In the genomic region with DNA sequence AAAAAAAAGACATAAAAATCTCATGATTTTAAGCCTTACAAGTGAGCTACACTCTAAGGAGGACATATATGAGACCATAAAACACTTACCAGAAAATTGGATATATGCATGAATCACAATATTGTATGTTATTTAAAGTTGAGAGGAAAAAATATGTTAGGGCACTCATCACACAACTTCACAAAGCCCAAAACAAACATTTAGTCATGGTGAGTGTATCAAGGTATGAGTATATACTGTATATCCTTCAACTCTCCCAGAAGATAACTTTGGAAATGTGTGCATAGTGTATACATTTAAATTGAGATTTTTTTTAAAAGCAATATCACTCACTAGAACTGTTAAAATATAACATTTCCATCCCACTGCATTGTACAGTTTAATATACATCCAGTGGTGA, we compare ENCODE assay signal across 23 cellular contexts.
DNase-seq lines count a peak whose midpoint lies in the region; ATAC-seq, FAIRE-seq and TF ChIP-seq lines count a peak whose summit lies in the region.
"Had no signal": no experiment of that assay in that cellular context is flagged by ENCODE, and none has a peak within 500 bp of the region (broad histone marks: within the 10 kb centered on the region; RNA-seq: fewer than 3 reads in every experiment).

No MANE protein-coding gene starts in this region.

- DNase-seq in mammary epithelial cell = peak; percentile 30
- DNase-seq in breast epithelium (ENCODE audit: low spot score in 2 of 2) = no peak
- peak; percentile 50 for DNase-seq in Panc1 (ENCODE audit: low read depth, low spot score)
- peak; percentile 9 for DNase-seq in endothelial cell of umbilical vein (ENCODE audit: low read depth, low spot score)
- no peak for DNase-seq in stimulated activated effector memory CD8-positive, alpha-beta T cell treated with anti-CD3 and anti-CD28 coated beads, Interleukin-12 subunit alpha, Interleukin-12 subunit beta, amount 100 ng/mL, for 72 hours (ENCODE audit: low spot score in 2 of 2)
- DNase-seq in substantia nigra (lab: John Stamatoyannopoulos, UW) = no peak
- no peak for DNase-seq in NCI-H446 (lab: John Stamatoyannopoulos, UW)
- no peak for DNase-seq in NCI-H524 treated with DMSO at 0.1 percent for 48 hours (lab: John Stamatoyannopoulos, UW)
- DNase-seq: 8988T; C1 segment of cervical spinal cord; CD8-positive, alpha-beta T cell; GF-D8; H7; HFFc6; NCI-H1417 treated with DMSO at 0.1 percent for 48 hours; NCI-H187; NCI-H2107; NCI-H510A; NCI-H748 treated with DMSO at 0.1 percent for 48 hours; SHP77 had no signal

- H3K9me1 ChIP-seq in endothelial cell of umbilical vein (replicated peaks; ENCODE audit: control insufficient read depth, extremely low read depth, insufficient read depth, low read length) = no peaks in the 10 kb centered on the region

- H3K9me3 ChIP-seq in mammary epithelial cell (replicated peaks; ENCODE audit: insufficient read depth, low read length) (no peaks in the 10 kb centered on the region), breast epithelium (no peaks in the 10 kb centered on the region), Panc1 (ENCODE audit: control insufficient read depth, insufficient read depth, low read depth, low read length) (no peaks in the 10 kb centered on the region), endothelial cell of umbilical vein (replicated peaks; ENCODE audit: control insufficient read depth, insufficient read depth, low read length) (no peaks in the 10 kb centered on the region)

- TF ChIP-seq POLR2A in breast epithelium (IDR thresholded peaks at IDR 0.05) (no peak), endothelial cell of umbilical vein (IDR thresholded peaks at IDR 0.05; ENCODE audit: low read depth, low read length) (no peak)

- H3K27ac Mint-ChIP-seq in stimulated activated effector memory CD8-positive, alpha-beta T cell treated with anti-CD3 and anti-CD28 coated beads, Interleukin-12 subunit alpha, Interleukin-12 subunit beta, amount 100 ng/mL, for 72 hours = no peak overlapping the region
- H3K27ac Mint-ChIP-seq: CD8-positive, alpha-beta T cell; HFFc6 had no signal

- no peak overlapping the region for H3K4me3 Mint-ChIP-seq in stimulated activated effector memory CD8-positive, alpha-beta T cell treated with anti-CD3 and anti-CD28 coated beads, Interleukin-12 subunit alpha, Interleukin-12 subunit beta, amount 100 ng/mL, for 72 hours
- H3K4me3 Mint-ChIP-seq: CD8-positive, alpha-beta T cell; HFFc6 had no signal

- H3K36me3 Mint-ChIP-seq in stimulated activated effector memory CD8-positive, alpha-beta T cell treated with anti-CD3 and anti-CD28 coated beads, Interleukin-12 subunit alpha, Interleukin-12 subunit beta, amount 100 ng/mL, for 72 hours = no peaks in the 10 kb centered on the region
- H3K36me3 Mint-ChIP-seq: CD8-positive, alpha-beta T cell had no signal

- no peak for ATAC-seq in Panc1
- ATAC-seq in stimulated activated effector memory CD8-positive, alpha-beta T cell treated with anti-CD3 and anti-CD28 coated beads, Interleukin-12 subunit alpha, Interleukin-12 subunit beta, amount 100 ng/mL, for 72 hours = peak; percentile 63
- ATAC-seq: CD8-positive, alpha-beta T cell had no signal

- POLR2A ChIA-PET in Panc1 (lab: Charles Lee) = no interaction called here
- POLR2A ChIA-PET in endothelial cell of umbilical vein (lab: Charles Lee) = no interaction called here

- no peaks in the 10 kb centered on the region for H3K79me2 ChIP-seq in mammary epithelial cell (ENCODE audit: insufficient read depth, low read length)
- no peaks in the 10 kb centered on the region for H3K79me2 ChIP-seq in endothelial cell of umbilical vein (ENCODE audit: control insufficient read depth, insufficient read depth, low read length)

- H3K36me3 ChIP-seq in mammary epithelial cell (ENCODE audit: insufficient read depth, low read length) (no peaks in the 10 kb centered on the region), breast epithelium (no peaks in the 10 kb centered on the region), Panc1 (ENCODE audit: control insufficient read depth, insufficient read depth, low read length) (no peaks in the 10 kb centered on the region), endothelial cell of umbilical vein (ENCODE audit: control insufficient read depth in 2 of 2, extremely low read depth in 1 of 2, insufficient read depth in 2 of 2, low read length in 2 of 2) (no peaks in the 10 kb centered on the region)

- peaks cover 3% of the 10 kb centered on the region for H3K9me3 Mint-ChIP-seq in stimulated activated effector memory CD8-positive, alpha-beta T cell treated with anti-CD3 and anti-CD28 coated beads, Interleukin-12 subunit alpha, Interleukin-12 subunit beta, amount 100 ng/mL, for 72 hours
- H3K9me3 Mint-ChIP-seq: HFFc6 had no signal

- H3K27me3 ChIP-seq in mammary epithelial cell (ENCODE audit: insufficient read depth, low read length) = no peaks in the 10 kb centered on the region
- no peaks in the 10 kb centered on the region for H3K27me3 ChIP-seq in breast epithelium
- H3K27me3 ChIP-seq in Panc1 (ENCODE audit: control insufficient read depth, insufficient read depth, low read length) = no peaks in the 10 kb centered on the region
- no peaks in the 10 kb centered on the region for H3K27me3 ChIP-seq in endothelial cell of umbilical vein (ENCODE audit: control insufficient read depth in 2 of 2, insufficient read depth in 2 of 2, low read length in 2 of 2)

- H3K4me1 Mint-ChIP-seq in stimulated activated effector memory CD8-positive, alpha-beta T cell treated with anti-CD3 and anti-CD28 coated beads, Interleukin-12 subunit alpha, Interleukin-12 subunit beta, amount 100 ng/mL, for 72 hours = peaks cover 11% of the 10 kb centered on the region

- H3K4me1 ChIP-seq in mammary epithelial cell (ENCODE audit: insufficient read depth, low read length) (no peaks in the 10 kb centered on the region), breast epithelium (no peaks in the 10 kb centered on the region), Panc1 (ENCODE audit: control insufficient read depth, insufficient read depth, low read length) (no peaks in the 10 kb centered on the region), endothelial cell of umbilical vein (ENCODE audit: control insufficient read depth, extremely low read depth, insufficient read depth, low read length) (peaks cover 2% of the 10 kb centered on the region)

- no peak for TF ChIP-seq CTCF in mammary epithelial cell (conservative IDR thresholded peaks at IDR 0.05 in 1 of 2, IDR thresholded peaks at IDR 0.05 in 1 of 2; ENCODE audit: extremely low read depth in 1 of 2, insufficient read depth in 1 of 2, low read depth in 1 of 2, low read length in 2 of 2)
- TF ChIP-seq CTCF in breast epithelium (IDR thresholded peaks at IDR 0.05) = no peak
- no peak for TF ChIP-seq CTCF in Panc1 (IDR thresholded peaks at IDR 0.05)
- no peak for TF ChIP-seq CTCF in endothelial cell of umbilical vein (IDR thresholded peaks at IDR 0.05; ENCODE audit: extremely low read depth in 1 of 2, insufficient read depth in 1 of 2, low read depth in 1 of 2, low read length in 2 of 2)

- CTCF ChIA-PET in mammary epithelial cell (lab: Charles Lee; ENCODE audit: low non-redundant PET) (no interaction called here), Panc1 (lab: Charles Lee) (no interaction called here), endothelial cell of umbilical vein (lab: Charles Lee) (no interaction called here)

- H3K4me3 ChIP-seq in mammary epithelial cell (replicated peaks in 1 of 3; ENCODE audit: insufficient read depth in 1 of 3, low read depth in 2 of 3, low read length in 3 of 3) = no peak overlapping the region
- H3K4me3 ChIP-seq in breast epithelium = no peak overlapping the region
- H3K4me3 ChIP-seq in Panc1 (ENCODE audit: low read depth in 2 of 2, low read length in 2 of 2) = no peak overlapping the region
- no peak overlapping the region for H3K4me3 ChIP-seq in endothelial cell of umbilical vein (replicated peaks in 1 of 3; ENCODE audit: insufficient read depth in 1 of 3, low read depth in 1 of 3, low read length in 3 of 3)

- H2AFZ ChIP-seq in mammary epithelial cell (ENCODE audit: low read depth, low read length) (no peak overlapping the region), endothelial cell of umbilical vein (ENCODE audit: low read depth, low read length) (no peak overlapping the region)

- H3K27ac ChIP-seq in mammary epithelial cell (ENCODE audit: insufficient read depth, low read depth, low read length) (no peak overlapping the region), breast epithelium (no peak overlapping the region), Panc1 (ENCODE audit: low read length) (no peak overlapping the region), endothelial cell of umbilical vein (ENCODE audit: insufficient read depth, low read depth, low read length) (no peak overlapping the region), substantia nigra (ENCODE audit: low read depth, low read length, poor library complexity, severe bottlenecking) (no peak overlapping the region)
- H3K27ac ChIP-seq: KMS-11 had no signal

- H3K9ac ChIP-seq in mammary epithelial cell (ENCODE audit: insufficient read depth, low read length) (no peak overlapping the region), endothelial cell of umbilical vein (replicated peaks; ENCODE audit: extremely low read depth, insufficient read depth, low read length) (no peak overlapping the region)
- H3K9ac ChIP-seq: KMS-11 had no signal

- H4K20me1 ChIP-seq in mammary epithelial cell (ENCODE audit: insufficient read depth, low read length) (no peaks in the 10 kb centered on the region), endothelial cell of umbilical vein (replicated peaks; ENCODE audit: control insufficient read depth, extremely low read depth, insufficient read depth, low read length) (no peaks in the 10 kb centered on the region)

- intact Hi-C loops in mammary epithelial cell (cut with micrococcal nuclease) = loop anchor here (10.0 kb wide), 1 partner anchor 71 kb away; no protein-coding TSS in a partner anchor
- intact Hi-C loops in breast epithelium (cut with DNase I; ENCODE audit: low total_unique reads) = no loop called here
- intact Hi-C loops in Panc1 (cut with micrococcal nuclease; ENCODE audit: unreplicated experiment) = no loop called here
- intact Hi-C loops in endothelial cell of umbilical vein (cut with micrococcal nuclease) = loop anchor here (10.0 kb wide), 1 partner anchor 121 kb away; no protein-coding TSS in a partner anchor

- no TSS peak for BruUV-seq in mammary epithelial cell (replicated peaks; lab: Mats Ljungman, UMichigan)
- no TSS peak for BruUV-seq in Panc1 (replicated peaks; lab: Mats Ljungman, UMichigan)
- BruUV-seq in endothelial cell of umbilical vein (replicated peaks; lab: Mats Ljungman, UMichigan) = no TSS peak

- in situ Hi-C loops in mammary epithelial cell (cut with MboI; ENCODE audit: low sequenced_read_pairs in 2 of 2) = no loop called here
- in situ Hi-C loops in Panc1 (cut with HindIII; ENCODE audit: low pct_unique_long_range_greater_than_20kb, low sequenced_read_pairs) = no loop called here

- no peak overlapping the region for H3K4me2 ChIP-seq in mammary epithelial cell (ENCODE audit: insufficient read depth, low read depth, low read length)
- no peak overlapping the region for H3K4me2 ChIP-seq in endothelial cell of umbilical vein (ENCODE audit: insufficient read depth, low read length)
- H3K4me2 ChIP-seq: KMS-11 had no signal

- no peak for FAIRE-seq in endothelial cell of umbilical vein (lab: Jason Lieb, UNC)
- FAIRE-seq: GM19239, RCC 7860 had no signal

- dilution Hi-C loops in mammary epithelial cell (cut with HindIII; ENCODE audit: low sequenced_read_pairs) (no loop called here), endothelial cell of umbilical vein (cut with MboI; ENCODE audit: extremely low pct_ligation_motif_present, low sequenced_read_pairs) (no loop called here)

Comparison
In these comparisons a context has a peak if more than half of its experiments do, and no peak if none do; other contexts are left out.
1. DNase-seq: peak in mammary epithelial cell (single experiment), Panc1 (single experiment) and endothelial cell of umbilical vein (single experiment); none in breast epithelium (0 of 2), stimulated activated effector memory CD8-positive, alpha-beta T cell treated with anti-CD3 and anti-CD28 coated beads, Interleukin-12 subunit alpha, Interleukin-12 subunit beta, amount 100 ng/mL, for 72 hours (0 of 2), substantia nigra (0 of 49), NCI-H446 (0 of 2) and NCI-H524 treated with DMSO at 0.1 percent for 48 hours (single experiment).
2. intact Hi-C loops: an anchor here in mammary epithelial cell (10.0 kb wide) and endothelial cell of umbilical vein (10.0 kb wide); none called in breast epithelium and Panc1.